Comparison of ENCODE assay signal across 1 cellular context in the genomic region with DNA sequence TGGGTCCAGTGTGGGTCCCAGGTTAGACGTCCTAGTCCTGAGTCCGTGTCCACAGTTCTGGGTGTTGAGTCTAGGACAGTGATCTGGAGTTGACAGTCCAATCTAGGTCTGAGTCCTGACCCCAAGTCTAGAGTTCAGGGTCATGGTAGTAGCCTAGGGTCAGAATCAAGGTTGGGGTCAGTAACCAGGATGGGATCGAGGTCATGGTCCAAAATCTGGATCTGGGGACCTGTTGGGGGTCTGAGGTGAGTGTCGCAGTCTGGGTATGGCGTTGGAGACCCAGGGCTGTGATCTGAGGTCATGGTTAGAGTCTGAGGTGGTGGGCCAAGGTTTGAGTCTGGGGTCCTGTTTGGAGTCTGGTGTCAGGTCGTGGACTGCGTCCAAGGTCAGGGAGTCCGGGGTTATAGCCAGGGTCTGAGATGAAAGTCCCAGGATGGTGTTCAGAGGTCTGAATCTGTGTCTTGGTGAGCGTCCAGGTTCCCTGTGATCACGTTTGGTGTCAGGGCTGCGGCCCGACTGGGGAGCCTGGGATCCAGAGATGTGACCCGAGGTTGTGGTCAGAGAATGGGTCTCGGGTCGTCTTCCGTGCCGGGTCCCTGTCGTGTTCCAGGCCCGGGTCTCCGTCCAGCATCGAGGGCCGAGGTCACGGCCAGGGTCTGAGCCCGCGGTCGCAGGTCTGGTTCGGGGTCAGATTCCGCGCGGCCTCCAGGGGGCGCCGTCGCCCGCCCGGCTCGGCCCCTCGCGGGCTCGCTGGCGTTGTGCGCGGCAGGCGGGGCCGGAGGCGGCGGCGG.
TF ChIP-seq lines count a peak whose summit lies in the region.

No MANE protein-coding gene starts in this region.

TF ChIP-seq in HepG2, 621 proteins besides CTCF, POLR2A, EP300 and RAD21 (continued from another document):
- TF ChIP-seq ZNF567 (CRISPR knock-in tag; IDR thresholded peaks at IDR 0.05; ENCODE audit: borderline replicate concordance) (0 out of 2 replicates have a peak, but pooled peaks have one; percentile 43), NAIF1 (CRISPR knock-in tag; IDR thresholded peaks at IDR 0.05; ENCODE audit: borderline replicate concordance) (no peak), RARG (CRISPR knock-in tag; IDR thresholded peaks at IDR 0.05; ENCODE audit: low read depth) (no peak), ZNF780A (CRISPR knock-in tag; IDR thresholded peaks at IDR 0.05) (no peak), ATF7-NPFF (CRISPR knock-in tag; IDR thresholded peaks at IDR 0.05; ENCODE audit: low read depth) (peak; percentile 45; the same call in 1 of the 2 replicates), ZNF383 (CRISPR knock-in tag; IDR thresholded peaks at IDR 0.05; ENCODE audit: borderline replicate concordance) (no peak), ZNF292 (CRISPR knock-in tag; IDR thresholded peaks at IDR 0.05; ENCODE audit: borderline replicate concordance, low read depth) (no peak), ZNF235 (CRISPR knock-in tag; IDR thresholded peaks at IDR 0.05; ENCODE audit: borderline replicate concordance) (no peak), ZNF431 (CRISPR knock-in tag; IDR thresholded peaks at IDR 0.05; ENCODE audit: borderline replicate concordance, low read depth) (no peak), TAF1 (CRISPR knock-in tag; IDR thresholded peaks at IDR 0.05) (peak; percentile 39; the same call in 1 of the 2 replicates), CREM (IDR thresholded peaks at IDR 0.05) (no peak), CREM (CRISPR knock-in tag; IDR thresholded peaks at IDR 0.05) (no peak), YEATS2 (CRISPR knock-in tag; IDR thresholded peaks at IDR 0.05; ENCODE audit: borderline replicate concordance) (no peak), ZNF382 (CRISPR knock-in tag; IDR thresholded peaks at IDR 0.05; ENCODE audit: borderline replicate concordance) (no peak), MIXL1 (CRISPR knock-in tag; IDR thresholded peaks at IDR 0.05) (no peak), ZNF263 (CRISPR knock-in tag; IDR thresholded peaks at IDR 0.05) (no peak)
- TF ChIP-seq, protein P1, sequence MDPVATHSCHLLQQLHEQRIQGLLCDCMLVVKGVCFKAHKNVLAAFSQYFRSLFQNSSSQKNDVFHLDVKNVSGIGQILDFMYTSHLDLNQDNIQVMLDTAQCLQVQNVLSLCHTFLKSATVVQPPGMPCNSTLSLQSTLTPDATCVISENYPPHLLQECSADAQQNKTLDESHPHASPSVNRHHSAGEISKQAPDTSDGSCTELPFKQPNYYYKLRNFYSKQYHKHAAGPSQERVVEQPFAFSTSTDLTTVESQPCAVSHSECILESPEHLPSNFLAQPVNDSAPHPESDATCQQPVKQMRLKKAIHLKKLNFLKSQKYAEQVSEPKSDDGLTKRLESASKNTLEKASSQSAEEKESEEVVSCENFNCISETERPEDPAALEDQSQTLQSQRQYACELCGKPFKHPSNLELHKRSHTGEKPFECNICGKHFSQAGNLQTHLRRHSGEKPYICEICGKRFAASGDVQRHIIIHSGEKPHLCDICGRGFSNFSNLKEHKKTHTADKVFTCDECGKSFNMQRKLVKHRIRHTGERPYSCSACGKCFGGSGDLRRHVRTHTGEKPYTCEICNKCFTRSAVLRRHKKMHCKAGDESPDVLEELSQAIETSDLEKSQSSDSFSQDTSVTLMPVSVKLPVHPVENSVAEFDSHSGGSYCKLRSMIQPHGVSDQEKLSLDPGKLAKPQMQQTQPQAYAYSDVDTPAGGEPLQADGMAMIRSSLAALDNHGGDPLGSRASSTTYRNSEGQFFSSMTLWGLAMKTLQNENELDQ (CRISPR knock-in tag; IDR thresholded peaks at IDR 0.05; ENCODE audit: borderline replicate concordance): no peak
- TF ChIP-seq, protein P2, sequence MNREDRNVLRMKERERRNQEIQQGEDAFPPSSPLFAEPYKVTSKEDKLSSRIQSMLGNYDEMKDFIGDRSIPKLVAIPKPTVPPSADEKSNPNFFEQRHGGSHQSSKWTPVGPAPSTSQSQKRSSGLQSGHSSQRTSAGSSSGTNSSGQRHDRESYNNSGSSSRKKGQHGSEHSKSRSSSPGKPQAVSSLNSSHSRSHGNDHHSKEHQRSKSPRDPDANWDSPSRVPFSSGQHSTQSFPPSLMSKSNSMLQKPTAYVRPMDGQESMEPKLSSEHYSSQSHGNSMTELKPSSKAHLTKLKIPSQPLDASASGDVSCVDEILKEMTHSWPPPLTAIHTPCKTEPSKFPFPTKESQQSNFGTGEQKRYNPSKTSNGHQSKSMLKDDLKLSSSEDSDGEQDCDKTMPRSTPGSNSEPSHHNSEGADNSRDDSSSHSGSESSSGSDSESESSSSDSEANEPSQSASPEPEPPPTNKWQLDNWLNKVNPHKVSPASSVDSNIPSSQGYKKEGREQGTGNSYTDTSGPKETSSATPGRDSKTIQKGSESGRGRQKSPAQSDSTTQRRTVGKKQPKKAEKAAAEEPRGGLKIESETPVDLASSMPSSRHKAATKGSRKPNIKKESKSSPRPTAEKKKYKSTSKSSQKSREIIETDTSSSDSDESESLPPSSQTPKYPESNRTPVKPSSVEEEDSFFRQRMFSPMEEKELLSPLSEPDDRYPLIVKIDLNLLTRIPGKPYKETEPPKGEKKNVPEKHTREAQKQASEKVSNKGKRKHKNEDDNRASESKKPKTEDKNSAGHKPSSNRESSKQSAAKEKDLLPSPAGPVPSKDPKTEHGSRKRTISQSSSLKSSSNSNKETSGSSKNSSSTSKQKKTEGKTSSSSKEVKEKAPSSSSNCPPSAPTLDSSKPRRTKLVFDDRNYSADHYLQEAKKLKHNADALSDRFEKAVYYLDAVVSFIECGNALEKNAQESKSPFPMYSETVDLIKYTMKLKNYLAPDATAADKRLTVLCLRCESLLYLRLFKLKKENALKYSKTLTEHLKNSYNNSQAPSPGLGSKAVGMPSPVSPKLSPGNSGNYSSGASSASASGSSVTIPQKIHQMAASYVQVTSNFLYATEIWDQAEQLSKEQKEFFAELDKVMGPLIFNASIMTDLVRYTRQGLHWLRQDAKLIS (CRISPR knock-in tag; IDR thresholded peaks at IDR 0.05): no peak
- TF ChIP-seq, protein P3, sequence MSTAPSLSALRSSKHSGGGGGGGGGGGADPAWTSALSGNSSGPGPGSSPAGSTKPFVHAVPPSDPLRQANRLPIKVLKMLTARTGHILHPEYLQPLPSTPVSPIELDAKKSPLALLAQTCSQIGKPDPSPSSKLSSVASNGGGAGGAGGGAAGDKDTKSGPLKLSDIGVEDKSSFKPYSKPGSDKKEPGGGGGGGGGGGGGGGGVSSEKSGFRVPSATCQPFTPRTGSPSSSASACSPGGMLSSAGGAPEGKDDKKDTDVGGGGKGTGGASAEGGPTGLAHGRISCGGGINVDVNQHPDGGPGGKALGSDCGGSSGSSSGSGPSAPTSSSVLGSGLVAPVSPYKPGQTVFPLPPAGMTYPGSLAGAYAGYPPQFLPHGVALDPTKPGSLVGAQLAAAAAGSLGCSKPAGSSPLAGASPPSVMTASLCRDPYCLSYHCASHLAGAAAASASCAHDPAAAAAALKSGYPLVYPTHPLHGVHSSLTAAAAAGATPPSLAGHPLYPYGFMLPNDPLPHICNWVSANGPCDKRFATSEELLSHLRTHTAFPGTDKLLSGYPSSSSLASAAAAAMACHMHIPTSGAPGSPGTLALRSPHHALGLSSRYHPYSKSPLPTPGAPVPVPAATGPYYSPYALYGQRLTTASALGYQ (CRISPR knock-in tag; IDR thresholded peaks at IDR 0.05): no peak
- TF ChIP-seq, protein P4, sequence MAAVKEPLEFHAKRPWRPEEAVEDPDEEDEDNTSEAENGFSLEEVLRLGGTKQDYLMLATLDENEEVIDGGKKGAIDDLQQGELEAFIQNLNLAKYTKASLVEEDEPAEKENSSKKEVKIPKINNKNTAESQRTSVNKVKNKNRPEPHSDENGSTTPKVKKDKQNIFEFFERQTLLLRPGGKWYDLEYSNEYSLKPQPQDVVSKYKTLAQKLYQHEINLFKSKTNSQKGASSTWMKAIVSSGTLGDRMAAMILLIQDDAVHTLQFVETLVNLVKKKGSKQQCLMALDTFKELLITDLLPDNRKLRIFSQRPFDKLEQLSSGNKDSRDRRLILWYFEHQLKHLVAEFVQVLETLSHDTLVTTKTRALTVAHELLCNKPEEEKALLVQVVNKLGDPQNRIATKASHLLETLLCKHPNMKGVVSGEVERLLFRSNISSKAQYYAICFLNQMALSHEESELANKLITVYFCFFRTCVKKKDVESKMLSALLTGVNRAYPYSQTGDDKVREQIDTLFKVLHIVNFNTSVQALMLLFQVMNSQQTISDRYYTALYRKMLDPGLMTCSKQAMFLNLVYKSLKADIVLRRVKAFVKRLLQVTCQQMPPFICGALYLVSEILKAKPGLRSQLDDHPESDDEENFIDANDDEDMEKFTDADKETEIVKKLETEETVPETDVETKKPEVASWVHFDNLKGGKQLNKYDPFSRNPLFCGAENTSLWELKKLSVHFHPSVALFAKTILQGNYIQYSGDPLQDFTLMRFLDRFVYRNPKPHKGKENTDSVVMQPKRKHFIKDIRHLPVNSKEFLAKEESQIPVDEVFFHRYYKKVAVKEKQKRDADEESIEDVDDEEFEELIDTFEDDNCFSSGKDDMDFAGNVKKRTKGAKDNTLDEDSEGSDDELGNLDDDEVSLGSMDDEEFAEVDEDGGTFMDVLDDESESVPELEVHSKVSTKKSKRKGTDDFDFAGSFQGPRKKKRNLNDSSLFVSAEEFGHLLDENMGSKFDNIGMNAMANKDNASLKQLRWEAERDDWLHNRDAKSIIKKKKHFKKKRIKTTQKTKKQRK (IDR thresholded peaks at IDR 0.05; ENCODE audit: low read length): no peak
